In the genomic region with DNA sequence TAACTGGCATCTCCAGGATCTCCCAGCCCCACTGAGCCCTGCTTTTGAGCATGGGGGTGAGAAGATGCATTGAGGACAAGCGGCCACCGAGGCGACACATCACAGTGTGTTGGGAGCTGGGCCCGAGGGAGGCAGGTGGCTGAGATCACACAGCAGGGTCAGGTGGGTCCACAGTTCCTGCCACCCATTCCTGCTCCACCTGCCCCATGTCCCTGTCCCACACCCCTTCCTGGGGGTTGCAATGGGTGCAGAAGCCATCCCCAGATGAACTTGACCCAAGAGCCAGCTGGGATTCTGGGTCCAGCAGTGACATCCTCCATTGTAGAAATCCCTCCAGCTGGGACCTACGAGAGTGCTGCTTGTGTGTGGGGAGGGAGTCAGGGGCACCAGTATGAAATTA, we compare ENCODE assay signal across 1 cellular context.
TF ChIP-seq lines count a peak whose summit lies in the region.

No MANE protein-coding gene starts in this region.

TF ChIP-seq in K562, 482 proteins besides CTCF, POLR2A, EP300 and RAD21 (continued from another document):
- TF ChIP-seq CHD1 (IDR thresholded peaks at IDR 0.05; ENCODE audit: low read length): peak; percentile 3
